11 cellular contexts compared by ENCODE assay signal in the genomic region with DNA sequence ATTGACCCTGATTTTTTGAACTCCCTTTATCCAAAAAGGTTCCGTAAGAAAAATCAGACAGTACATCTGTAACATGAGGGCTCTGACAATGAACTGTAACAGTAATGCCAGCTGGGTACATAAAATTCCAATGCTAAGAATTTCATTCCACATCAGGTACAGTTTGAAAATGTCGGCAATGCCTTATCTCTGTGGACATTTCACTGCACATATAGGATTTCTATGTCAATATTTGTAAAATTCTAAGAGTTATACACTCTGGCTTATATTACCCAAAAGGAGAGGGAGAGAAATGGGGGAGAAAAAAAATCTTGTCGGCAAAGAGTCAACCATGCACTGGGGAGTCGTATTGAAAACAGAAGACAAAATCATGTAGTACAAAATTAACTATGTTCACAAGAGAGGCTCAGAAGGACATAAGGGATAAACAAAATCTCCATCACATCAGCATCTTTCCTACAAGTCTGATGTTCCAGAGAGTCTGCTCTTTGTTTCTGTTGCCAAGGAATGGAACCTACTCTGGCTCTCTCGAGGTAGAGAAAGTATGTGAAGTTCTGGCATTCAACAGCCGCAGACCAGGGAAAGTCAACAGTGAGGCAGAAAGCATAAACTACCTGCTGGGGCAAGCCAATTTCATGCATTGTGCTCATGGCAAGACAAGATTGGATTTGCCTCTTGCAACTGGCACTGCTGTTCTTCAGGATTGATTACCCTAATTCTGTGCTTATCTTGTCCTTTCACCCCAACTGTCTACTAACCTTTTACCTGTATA.
A peak's percentile ranks its signal among the peaks of the same experiment; 100 is the strongest.
DNase-seq lines count a peak whose midpoint lies in the region; ATAC-seq and TF ChIP-seq lines count a peak whose summit lies in the region.
"Had no signal": no experiment of that assay in that cellular context is flagged by ENCODE, and none has a peak within 500 bp of the region (broad histone marks: within the 10 kb centered on the region; RNA-seq: fewer than 3 reads in every experiment).

No MANE protein-coding gene starts in this region.

- peaks cover 67% of the 10 kb centered on the region for H3K4me1 Mint-ChIP-seq in nephron
- H3K4me1 Mint-ChIP-seq: activated CD8-positive, alpha-beta memory T cell treated with anti-CD3 and anti-CD28 coated beads, Interleukin-2, amount 10 ng/mL, durations not matched to agents 7 days and 5 days; immature natural killer cell had no signal

- no peak for TF ChIP-seq CTCF in RWPE2 (IDR thresholded peaks at IDR 0.05; ENCODE audit: poor library complexity, severe bottlenecking)
- TF ChIP-seq CTCF in nephron (IDR thresholded peaks at IDR 0.05; ENCODE audit: unreplicated experiment in 3 of 3): no peak
- no peak for TF ChIP-seq CTCF in testis (IDR thresholded peaks at IDR 0.05)
- no peak for TF ChIP-seq CTCF in gastrocnemius medialis (IDR thresholded peaks at IDR 0.05 in 4 of 5, conservative IDR thresholded peaks at IDR 0.05 in 1 of 5)

- H3K36me3 Mint-ChIP-seq in nephron (ENCODE audit: low read depth): no peaks in the 10 kb centered on the region
- H3K36me3 Mint-ChIP-seq: activated CD8-positive, alpha-beta memory T cell treated with anti-CD3 and anti-CD28 coated beads, Interleukin-2, amount 10 ng/mL, durations not matched to agents 7 days and 5 days; immature natural killer cell had no signal

- TF ChIP-seq POLR2A in testis (IDR thresholded peaks at IDR 0.05) (no peak), gastrocnemius medialis (IDR thresholded peaks at IDR 0.05) (no peak)

- H3K27ac ChIP-seq in ACC112 (ENCODE audit: low read depth, low read length): peak overlapping the region; percentile 69
- peak overlapping the region; percentile 57 for H3K27ac ChIP-seq in RWPE2 (ENCODE audit: poor library complexity, severe bottlenecking)
- H3K27ac ChIP-seq in epithelial cell of prostate: peak overlapping the region; percentile 70
- no peak overlapping the region for H3K27ac ChIP-seq in testis
- no peak overlapping the region for H3K27ac ChIP-seq in gastrocnemius medialis
- H3K27ac ChIP-seq in caudate nucleus (ENCODE audit: low read depth, low read length): no peak overlapping the region

- H3K79me2 ChIP-seq in ACC112 (ENCODE audit: control insufficient read depth, insufficient read depth, low read length, unreplicated experiment): peaks cover 97% of the 10 kb centered on the region

- no peak overlapping the region for H3K4me3 Mint-ChIP-seq in nephron
- H3K4me3 Mint-ChIP-seq: activated CD8-positive, alpha-beta memory T cell treated with anti-CD3 and anti-CD28 coated beads, Interleukin-2, amount 10 ng/mL, durations not matched to agents 7 days and 5 days; immature natural killer cell had no signal

- ATAC-seq in RWPE2 (ENCODE audit: low read depth) (peak; percentile 51), gastrocnemius medialis (no peak), HG03521 (IDR thresholded peaks at IDR 0.05; ENCODE audit: unreplicated experiment) (no peak)
- ATAC-seq: activated CD8-positive, alpha-beta memory T cell treated with anti-CD3 and anti-CD28 coated beads, Interleukin-2, amount 10 ng/mL, durations not matched to agents 7 days and 5 days had no signal

- no peaks in the 10 kb centered on the region for H3K9me3 Mint-ChIP-seq in nephron
- H3K9me3 Mint-ChIP-seq: immature natural killer cell had no signal

- H3K27me3 ChIP-seq in ACC112 (ENCODE audit: insufficient read depth, low read length) (no peaks in the 10 kb centered on the region), RWPE2 (ENCODE audit: insufficient read depth, poor library complexity, severe bottlenecking) (no peaks in the 10 kb centered on the region), testis (no peaks in the 10 kb centered on the region), gastrocnemius medialis (no peaks in the 10 kb centered on the region)

- no peaks in the 10 kb centered on the region for H3K9me3 ChIP-seq in RWPE2 (ENCODE audit: severe bottlenecking)
- no peaks in the 10 kb centered on the region for H3K9me3 ChIP-seq in testis
- H3K9me3 ChIP-seq in gastrocnemius medialis: no peaks in the 10 kb centered on the region

- 55 to 68% methylated on average over 6 of the region's 6 CpGs for WGBS in testis, 2 donors

- H3K4me3 ChIP-seq in ACC112 (ENCODE audit: low read depth, low read length) (peak overlapping the region; percentile 0; the same call in 1 of the 2 replicates), RWPE2 (ENCODE audit: severe bottlenecking) (no peak overlapping the region), testis (no peak overlapping the region), gastrocnemius medialis (no peak overlapping the region)

- H3K36me3 ChIP-seq in ACC112 (ENCODE audit: insufficient read depth, low read length) (peaks cover 3% of the 10 kb centered on the region; the same call in 1 of the 2 replicates), RWPE2 (ENCODE audit: low read depth) (no peaks in the 10 kb centered on the region; the same call in 1 of the 2 replicates), testis (ENCODE audit: low read depth, missing control alignments) (no peaks in the 10 kb centered on the region), gastrocnemius medialis (no peaks in the 10 kb centered on the region)

- in situ Hi-C loops in gastrocnemius medialis (cut with MboI; ENCODE audit: low sequenced_read_pairs in 4 of 4): no loop called here

- H3K27ac Mint-ChIP-seq in nephron: peak overlapping the region; percentile 74 to 99 (median 97)
- H3K27ac Mint-ChIP-seq: activated CD8-positive, alpha-beta memory T cell treated with anti-CD3 and anti-CD28 coated beads, Interleukin-2, amount 10 ng/mL, durations not matched to agents 7 days and 5 days; immature natural killer cell had no signal

- H3K27me3 Mint-ChIP-seq in nephron (ENCODE audit: low read depth): no peaks in the 10 kb centered on the region

- H3K4me1 ChIP-seq in ACC112 (ENCODE audit: control insufficient read depth, insufficient read depth, low read length, unreplicated experiment) (peaks cover 46% of the 10 kb centered on the region), RWPE2 (ENCODE audit: insufficient read depth, poor library complexity, severe bottlenecking) (peaks cover 53% of the 10 kb centered on the region), testis (peaks cover 22% of the 10 kb centered on the region), gastrocnemius medialis (peaks cover 4 to 23% of the 10 kb centered on the region in 2 donors)

- no peak for DNase-seq in RWPE2 (ENCODE audit: low spot score)
- DNase-seq in epithelial cell of prostate (ENCODE audit: low read depth, low spot score): peak; percentile 76
- no peak for DNase-seq in testis
- DNase-seq in gastrocnemius medialis: no peak
- DNase-seq in caudate nucleus (lab: John Stamatoyannopoulos, UW): no peak
- DNase-seq: activated CD8-positive, alpha-beta memory T cell treated with anti-CD3 and anti-CD28 coated beads, Interleukin-2, amount 10 ng/mL, durations not matched to agents 7 days and 5 days; immature natural killer cell; NCI-H1048 had no signal

- H2AFZ ChIP-seq in ACC112 (ENCODE audit: low read length, unreplicated experiment): no peak overlapping the region

- intact Hi-C loops in testis (cut with DNase I; ENCODE audit: low total_unique reads) (no loop called here), gastrocnemius medialis (cut with DNase I; ENCODE audit: low total_unique reads) (no loop called here)

Comparison
In these comparisons a context has a peak if more than half of its experiments do, and no peak if none do; other contexts are left out.
1. H3K27ac ChIP-seq: peak in ACC112 (single experiment), RWPE2 (single experiment) and epithelial cell of prostate (single experiment); none in testis (0 of 2), gastrocnemius medialis (0 of 4) and caudate nucleus (single experiment).